ENCODE assay signal across 8 cellular contexts in genomic region chr3:13657660-13658435, GRCh38.
DNase-seq lines count a peak whose midpoint lies in the region; ATAC-seq and TF ChIP-seq lines count a peak whose summit lies in the region.

No MANE protein-coding gene starts in this region.

- TF ChIP-seq RAD21 in liver (IDR thresholded peaks at IDR 0.05): peak; percentile 74 to 80

- no peaks in the 10 kb centered on the region for H3K36me3 ChIP-seq in liver (ENCODE audit: control insufficient read depth in 4 of 4, insufficient read depth in 3 of 4, low read depth in 1 of 4, low read length in 3 of 4)

- WGBS in liver: 12% methylated on average over 25 of the region's 25 CpGs

- H3K9me3 ChIP-seq in liver (ENCODE audit: control insufficient read depth in 4 of 4, low read length in 3 of 4): no peaks in the 10 kb centered on the region

- TF ChIP-seq CTCF in AG10803 (conservative IDR thresholded peaks at IDR 0.05; ENCODE audit: low read length) (peak; percentile 85), liver (IDR thresholded peaks at IDR 0.05; ENCODE audit: low read depth, low read length, missing input control) (peak; percentile 66)

- peaks cover 0 to 7% (median 3%) of the 10 kb centered on the region in 4 donors for H3K4me1 ChIP-seq in liver (ENCODE audit: control insufficient read depth in 4 of 4, insufficient read depth in 4 of 4, low read length in 3 of 4)

- H3K27ac ChIP-seq in liver (ENCODE audit: low read depth in 1 of 2, low read length in 2 of 2): no peak overlapping the region

- no peak overlapping the region for H3K9ac ChIP-seq in liver (ENCODE audit: low read depth in 1 of 2, low read length in 2 of 2)

- H3K27me3 ChIP-seq in liver (ENCODE audit: control insufficient read depth in 4 of 4, insufficient read depth in 4 of 4, low read length in 3 of 4): peaks cover 0 to 4% (median 2%) of the 10 kb centered on the region in 4 donors

- peak overlapping the region; percentile 26 for H3K4me3 ChIP-seq in AG10803 (ENCODE audit: low read length)
- H3K4me3 ChIP-seq in liver (ENCODE audit: low read depth in 1 of 3, low read length in 3 of 3): no peak overlapping the region

- peak; percentile 89 for ATAC-seq in GM18511 (IDR thresholded peaks at IDR 0.05; ENCODE audit: unreplicated experiment)
- peak; percentile 69 for ATAC-seq in activated CD4-positive, CD25-positive, alpha-beta regulatory T cell treated with anti-CD3 and anti-CD28 coated beads, Interleukin-2, amount 50 U/mL, for 24 hours
- no peak for ATAC-seq in HG03378 (IDR thresholded peaks at IDR 0.05; ENCODE audit: unreplicated experiment)

- DNase-seq in AG10803 (ENCODE audit: low read depth) (peak; percentile 24), HuH-7 (ENCODE audit: low spot score) (peak; percentile 99), cerebellar cortex (ENCODE audit: low spot score) (peak; percentile 39)
- DNase-seq in stimulated activated CD4-positive, alpha-beta T cell treated with anti-CD3 and anti-CD28 coated beads, TNF-alpha, amount 100 ng/mL, for 48 hours (ENCODE audit: low read depth in 3 of 3): peak; percentile 31 to 51 (median 48)

TF ChIP-seq in liver, 16 proteins besides CTCF, POLR2A, EP300 and RAD21:
- TF ChIP-seq HNF4G (IDR thresholded peaks at IDR 0.05): no peak
- TF ChIP-seq NR2F2 (IDR thresholded peaks at IDR 0.05): no peak
- no peak for TF ChIP-seq RXRA (IDR thresholded peaks at IDR 0.05)
- TF ChIP-seq EGR1 (IDR thresholded peaks at IDR 0.05; ENCODE audit: low read depth in 2 of 2): no peak
- TF ChIP-seq JUND (IDR thresholded peaks at IDR 0.05): no peak

Comparison
In these comparisons a context has a peak if more than half of its experiments do, and no peak if none do; other contexts are left out.
1. DNase-seq: peak in every context shown above with its lines; median percentile 99 in HuH-7; 48 in stimulated activated CD4-positive, alpha-beta T cell treated with anti-CD3 and anti-CD28 coated beads, TNF-alpha, amount 100 ng/mL, for 48 hours; 39 in cerebellar cortex; 24 in AG10803.